ENCODE assay signal across 25 cellular contexts in the genomic region with DNA sequence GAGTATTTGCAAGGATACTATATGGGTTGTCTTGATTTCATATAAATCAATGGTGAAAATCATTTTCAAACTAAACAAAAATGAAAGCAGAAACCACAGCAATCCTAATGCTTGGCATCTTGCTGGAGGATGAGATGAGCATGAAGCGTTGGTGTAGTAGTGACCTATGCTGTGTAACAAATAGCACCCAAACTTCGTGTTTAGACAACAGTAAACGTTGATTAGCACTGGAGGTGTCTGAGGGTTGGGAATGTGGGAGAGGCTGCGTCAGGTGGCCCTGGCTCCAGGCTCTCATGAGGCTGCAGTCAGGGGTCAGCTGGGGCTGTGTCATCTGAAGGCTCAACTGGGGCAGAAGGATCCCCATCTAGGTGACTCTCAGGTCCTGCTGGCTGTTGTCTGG.
A peak's percentile ranks its signal among the peaks of the same experiment; 100 is the strongest.
DNase-seq lines count a peak whose midpoint lies in the region; ATAC-seq, FAIRE-seq and TF ChIP-seq lines count a peak whose summit lies in the region.
"Had no signal": no experiment of that assay in that cellular context is flagged by ENCODE, and none has a peak within 500 bp of the region (broad histone marks: within the 10 kb centered on the region; RNA-seq: fewer than 3 reads in every experiment).

No MANE protein-coding gene starts in this region.

- TF ChIP-seq CTCF in SK-N-SH (IDR thresholded peaks at IDR 0.05) = no peak
- no peak for TF ChIP-seq CTCF in HepG2 (CRISPR knock-in tag; IDR thresholded peaks at IDR 0.05)
- TF ChIP-seq CTCF in right lobe of liver (IDR thresholded peaks at IDR 0.05) = no peak
- no peak for TF ChIP-seq CTCF in ascending aorta (IDR thresholded peaks at IDR 0.05)

- H3F3A ChIP-seq in SK-N-SH (replicated peaks; ENCODE audit: insufficient read depth) = no peaks in the 10 kb centered on the region

- H3K4me2 ChIP-seq in SK-N-SH (no peak overlapping the region), HepG2 (ENCODE audit: low read depth, low read length) (no peak overlapping the region), neuronal stem cell (ENCODE audit: insufficient read depth, low read length, poor library complexity, severe bottlenecking) (no peak overlapping the region)
- H3K4me2 ChIP-seq: A549 had no signal

- POLR2A ChIA-PET in SK-N-SH (lab: Yijun Ruan, JAX) = no interaction called here
- POLR2A ChIA-PET in HepG2 (lab: Yijun Ruan, JAX) = no interaction called here

- no peak for TF ChIP-seq RAD21 in SK-N-SH (IDR thresholded peaks at IDR 0.05; ENCODE audit: low read length)
- no peak for TF ChIP-seq RAD21 in HepG2 (CRISPR knock-in tag; IDR thresholded peaks at IDR 0.05)

- H3K23ac ChIP-seq in neuronal stem cell (ENCODE audit: low read depth, low read length, poor library complexity) = no peak overlapping the region

- H4K8ac ChIP-seq in neuronal stem cell (ENCODE audit: low read depth, low read length) = no peak overlapping the region

- H3K27ac ChIP-seq in SK-N-SH (ENCODE audit: low read depth in 2 of 2, low read length in 1 of 2) (no peak overlapping the region), HepG2 (ENCODE audit: extremely low read length, insufficient read depth, low read length) (no peak overlapping the region), right lobe of liver (no peak overlapping the region), neuronal stem cell (replicated peaks; ENCODE audit: low read length) (no peak overlapping the region), ascending aorta (no peak overlapping the region)
- H3K27ac ChIP-seq: 22Rv1; A549; BLaER1 treated with 17β-estradiol and CSF1 and Interleukin-3, amounts not matched to agents 10 nM and 100 nM; C4-2B had no signal

- no peak for TF ChIP-seq POLR2A in HepG2 (IDR thresholded peaks at IDR 0.05; ENCODE audit: insufficient read depth in 1 of 2, low read depth in 2 of 2, low read length in 2 of 2)
- TF ChIP-seq POLR2A in right lobe of liver (IDR thresholded peaks at IDR 0.05) = no peak

- H3K4me1 ChIP-seq in SK-N-SH (ENCODE audit: control insufficient read depth in 1 of 2, insufficient read depth in 2 of 2, low read depth in 1 of 2, low read length in 1 of 2) (no peaks in the 10 kb centered on the region; a peak in 1 of 4 replicates), HepG2 (ENCODE audit: insufficient read depth, low read length) (no peaks in the 10 kb centered on the region), right lobe of liver (no peaks in the 10 kb centered on the region), neuronal stem cell (ENCODE audit: control insufficient read depth in 2 of 2, insufficient read depth in 1 of 2, low read depth in 1 of 2, low read length in 2 of 2) (no peaks in the 10 kb centered on the region), ascending aorta (no peaks in the 10 kb centered on the region)
- H3K4me1 ChIP-seq: A549 had no signal

- H3K36me3 ChIP-seq in SK-N-SH (replicated peaks in 1 of 2; ENCODE audit: control insufficient read depth in 1 of 2, insufficient read depth in 2 of 2, low read length in 1 of 2) = no peaks in the 10 kb centered on the region
- no peaks in the 10 kb centered on the region for H3K36me3 ChIP-seq in HepG2 (replicated peaks in 1 of 2; ENCODE audit: control insufficient read depth in 1 of 2, insufficient read depth in 2 of 2, low read length in 2 of 2)
- no peaks in the 10 kb centered on the region for H3K36me3 ChIP-seq in right lobe of liver
- H3K36me3 ChIP-seq in neuronal stem cell (replicated peaks in 1 of 2; ENCODE audit: control insufficient read depth in 2 of 2, insufficient read depth in 2 of 2, low read length in 2 of 2) = no peaks in the 10 kb centered on the region
- no peaks in the 10 kb centered on the region for H3K36me3 ChIP-seq in ascending aorta
- H3K36me3 ChIP-seq: BLaER1 treated with 17β-estradiol and CSF1 and Interleukin-3, amounts not matched to agents 10 nM and 100 nM had no signal

- DNase-seq in SK-N-SH (peak; percentile 26), HepG2 (ENCODE audit: low spot score) (no peak), right lobe of liver (no peak), neuronal stem cell (ENCODE audit: low spot score) (no peak), urothelium cell line (ENCODE audit: low spot score) (no peak), NCI-H446 (lab: John Stamatoyannopoulos, UW) (no peak), ascending aorta (ENCODE audit: low spot score in 2 of 2) (no peak)
- DNase-seq: AML-193; CD4-positive, alpha-beta T cell; CD8-positive, alpha-beta T cell; DMS 273 treated with DMSO at 0.1 percent for 48 hours; DMS153; DMS53; DMS79; DND-41; EL; GDM1 had no signal

- no TSS peak for BruUV-seq in HepG2 (replicated peaks; lab: Mats Ljungman, UMichigan)

- ATAC-seq in SK-N-SH treated with all-trans-retinoic acid at 6 μM for 48 hours = no peak
- ATAC-seq in HepG2 = no peak
- ATAC-seq in right lobe of liver = no peak
- ATAC-seq: A549; CD8-positive, alpha-beta T cell; GM12878 had no signal

- H3K18ac ChIP-seq in neuronal stem cell (ENCODE audit: low read length) = no peak overlapping the region

- H3K9ac ChIP-seq in SK-N-SH (no peak overlapping the region), HepG2 (ENCODE audit: insufficient read depth, low read depth, low read length) (no peak overlapping the region), neuronal stem cell (ENCODE audit: low read depth, low read length, poor library complexity) (no peak overlapping the region)
- H3K9ac ChIP-seq: BLaER1 treated with 17β-estradiol and CSF1 and Interleukin-3, amounts not matched to agents 10 nM and 100 nM had no signal

- FAIRE-seq in HepG2 (lab: Jason Lieb, UNC) (no peak), urothelium cell line (lab: Jason Lieb, UNC) (peak; percentile 89)
- FAIRE-seq: A549, GM12878, GM12892, GM18507 had no signal

- H2BK5ac ChIP-seq in neuronal stem cell (ENCODE audit: low read length) = no peak overlapping the region

- H2BK120ac ChIP-seq in neuronal stem cell (ENCODE audit: low read depth, low read length) = peak overlapping the region; percentile 72

- WGBS in SK-N-SH (ENCODE audit: low lambda C conversion rate) = 22% methylated on average over 4 of the region's 4 CpGs
- 31% methylated on average over 3 of the region's 4 CpGs for WGBS in HepG2 (ENCODE audit: low lambda C conversion rate)
- 56% methylated on average over 2 of the region's 4 CpGs for WGBS in right lobe of liver (ENCODE audit: insufficient coverage, low coverage, low lambda C conversion rate, missing lambda C conversion rate)
- no CpG with 5 or more reads among the region's 4 CpGs for WGBS in neuronal stem cell (ENCODE audit: extremely low coverage in 2 of 2, insufficient read length in 2 of 2, insufficient replicate concordance in 1 of 2), 2 donors

- H3K4me3 ChIP-seq in SK-N-SH (ENCODE audit: low read depth in 2 of 2, low read length in 1 of 2) (no peak overlapping the region; a peak in 1 of 4 replicates), HepG2 (replicated peaks in 1 of 3; ENCODE audit: insufficient read depth in 1 of 3, low read depth in 2 of 3, low read length in 3 of 3) (no peak overlapping the region), right lobe of liver (no peak overlapping the region), neuronal stem cell (ENCODE audit: low read length in 2 of 2) (no peak overlapping the region), ascending aorta (no peak overlapping the region)
- H3K4me3 ChIP-seq: A549; BLaER1 treated with 17β-estradiol and CSF1 and Interleukin-3, amounts not matched to agents 10 nM and 100 nM; GM12878 had no signal

- CTCF ChIA-PET in SK-N-SH (lab: Yijun Ruan, JAX) (interaction anchor here (1.1 kb wide), 1 partner anchor 165 kb away, joined by 3 read pairs; no protein-coding TSS in a partner anchor), HepG2 (lab: Yijun Ruan, JAX; ENCODE audit: low intra/inter-chr PET ratio, low total read pairs) (no interaction called here)

- H3K79me1 ChIP-seq in neuronal stem cell (ENCODE audit: low read depth, low read length) = peaks cover 3% of the 10 kb centered on the region

- H2BK15ac ChIP-seq in neuronal stem cell (ENCODE audit: low read length) = no peak overlapping the region

- H4K20me1 ChIP-seq in SK-N-SH (ENCODE audit: insufficient read depth) (no peaks in the 10 kb centered on the region), HepG2 (ENCODE audit: insufficient read depth, low read length) (no peaks in the 10 kb centered on the region)
- H4K20me1 ChIP-seq: BLaER1 treated with 17β-estradiol and CSF1 and Interleukin-3, amounts not matched to agents 10 nM and 100 nM had no signal

- TF ChIP-seq EP300 in SK-N-SH (IDR thresholded peaks at IDR 0.05; ENCODE audit: borderline replicate concordance in 1 of 2, low read depth in 1 of 2, low read length in 1 of 2) (no peak), HepG2 (IDR thresholded peaks at IDR 0.05; ENCODE audit: low read depth in 2 of 2, low read length in 2 of 2) (no peak), HepG2 (CRISPR knock-in tag; IDR thresholded peaks at IDR 0.05; ENCODE audit: borderline replicate concordance) (no peak)

- no peaks in the 10 kb centered on the region for H3K9me2 ChIP-seq in SK-N-SH

- H3K4ac ChIP-seq in neuronal stem cell (ENCODE audit: low read length) = no peak overlapping the region

- H3K9me3 ChIP-seq in SK-N-SH (no peaks in the 10 kb centered on the region), HepG2 (ENCODE audit: low read length) (no peaks in the 10 kb centered on the region), right lobe of liver (no peaks in the 10 kb centered on the region), neuronal stem cell (replicated peaks in 1 of 2; ENCODE audit: control insufficient read depth in 2 of 2, insufficient read depth in 1 of 2, low read depth in 1 of 2, low read length in 2 of 2) (peaks cover 7 to 9% of the 10 kb centered on the region in 2 donors), ascending aorta (peaks cover 0 to 3% of the 10 kb centered on the region in 2 donors)

- in situ Hi-C loops in HepG2 (cut with HindIII; ENCODE audit: extremely low pct_ligation_motif_present, low pct_unique_long_range_greater_than_20kb) = loop anchor here (10.0 kb wide), 1 partner anchor 167 kb away; no protein-coding TSS in a partner anchor

- H2AFZ ChIP-seq in SK-N-SH (ENCODE audit: low read depth) (no peak overlapping the region), HepG2 (ENCODE audit: low read length) (no peak overlapping the region), neuronal stem cell (ENCODE audit: low read length) (no peak overlapping the region)

- H4K91ac ChIP-seq in neuronal stem cell (ENCODE audit: low read depth, low read length, poor library complexity) = no peak overlapping the region

- no peak overlapping the region for H3K14ac ChIP-seq in neuronal stem cell (ENCODE audit: low read length)

- intact Hi-C loops in HepG2 (cut with micrococcal nuclease; ENCODE audit: unreplicated experiment) (no loop called here), right lobe of liver (cut with DNase I) (no loop called here), ascending aorta (cut with DNase I) (no loop called here)

- H3K79me2 ChIP-seq in SK-N-SH (ENCODE audit: insufficient read depth) (no peaks in the 10 kb centered on the region), HepG2 (ENCODE audit: insufficient read depth, low read length) (no peaks in the 10 kb centered on the region)

- H2AK5ac ChIP-seq in neuronal stem cell (ENCODE audit: low read depth, low read length) = no peak overlapping the region

- peaks cover 97% of the 10 kb centered on the region for H3K27me3 ChIP-seq in SK-N-SH (ENCODE audit: insufficient read depth)
- H3K27me3 ChIP-seq in HepG2 (ENCODE audit: control insufficient read depth in 1 of 2, insufficient read depth in 2 of 2, low read length in 2 of 2) = peaks cover 15 to 81% of the 10 kb centered on the region in 2 experiments; a peak in 4 of 5 replicates
- H3K27me3 ChIP-seq in right lobe of liver = no peaks in the 10 kb centered on the region
- peaks cover 0 to 50% (median 0%) of the 10 kb centered on the region in 3 experiments for H3K27me3 ChIP-seq in neuronal stem cell (ENCODE audit: control insufficient read depth in 3 of 3, insufficient read depth in 3 of 3, low read depth in 1 of 3, low read length in 3 of 3)
- no peaks in the 10 kb centered on the region for H3K27me3 ChIP-seq in ascending aorta

- H2BK12ac ChIP-seq in neuronal stem cell (ENCODE audit: low read length) = no peak overlapping the region
